ENCODE assay signal across 7 cellular contexts in the genomic region with DNA sequence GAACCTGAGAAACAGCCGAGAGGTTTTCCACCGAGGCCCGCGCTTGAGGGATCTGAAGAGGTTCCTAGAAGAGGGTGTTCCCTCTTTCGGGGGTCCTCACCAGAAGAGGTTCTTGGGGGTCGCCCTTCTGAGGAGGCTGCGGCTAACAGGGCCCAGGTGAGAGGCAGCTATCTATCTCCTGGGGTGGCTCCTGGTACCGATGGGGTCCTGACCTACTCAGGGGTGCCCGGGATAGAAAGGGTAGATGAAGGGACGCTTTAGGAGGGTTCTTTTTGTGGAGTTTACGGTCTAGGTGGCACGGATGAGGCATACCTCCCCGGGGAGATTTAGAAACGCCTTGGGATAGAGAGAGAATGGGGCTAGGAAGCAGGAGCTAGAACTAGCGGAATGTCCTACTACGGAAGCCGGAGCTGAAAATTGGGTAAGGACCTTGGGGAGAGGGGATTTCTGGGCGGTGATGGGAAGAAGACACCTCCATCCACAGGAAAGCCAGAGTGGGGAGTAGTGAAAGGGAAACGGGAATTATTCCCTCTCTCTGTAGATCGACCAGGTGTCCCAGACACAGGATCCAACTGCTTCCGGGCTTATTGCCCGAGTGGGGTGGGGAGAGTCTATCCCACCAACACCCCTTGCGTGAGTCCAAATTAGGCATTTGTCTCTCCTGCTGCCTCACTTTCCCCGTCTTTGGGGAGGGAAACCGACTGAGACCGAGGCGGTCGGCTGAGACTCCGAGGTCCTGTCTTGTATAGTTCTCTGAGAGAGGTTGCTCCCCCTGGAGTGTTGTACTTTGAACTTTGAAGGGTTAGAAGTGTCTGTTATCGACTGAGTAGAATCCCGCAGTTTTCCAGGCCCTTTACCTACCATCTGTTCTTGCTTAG.
DNase-seq lines count a peak whose midpoint lies in the region; ATAC-seq and TF ChIP-seq lines count a peak whose summit lies in the region.

No MANE protein-coding gene starts in this region.

- H3K9me3 Mint-ChIP-seq in stimulated activated naive CD8-positive, alpha-beta T cell treated with anti-CD3 and anti-CD28 coated beads, Interleukin-15, amount 100 ng/mL, for 72 hours: no peaks in the 10 kb centered on the region

- peaks cover 51% of the 10 kb centered on the region for H3K4me1 Mint-ChIP-seq in stimulated activated naive CD8-positive, alpha-beta T cell treated with anti-CD3 and anti-CD28 coated beads, Interleukin-15, amount 100 ng/mL, for 72 hours

- H3K27ac ChIP-seq in SK-N-MC: peak overlapping the region; percentile 70; the same call in 1 of the 2 replicates

- no peaks in the 10 kb centered on the region for H3K36me3 ChIP-seq in SK-N-MC (ENCODE audit: insufficient read depth, low read length)

- no peaks in the 10 kb centered on the region for H3K27me3 Mint-ChIP-seq in stimulated activated naive CD8-positive, alpha-beta T cell treated with anti-CD3 and anti-CD28 coated beads, Interleukin-15, amount 100 ng/mL, for 72 hours

- H3K9ac ChIP-seq in SK-N-MC (ENCODE audit: insufficient read length): peak overlapping the region; percentile 80

- DNase-seq in GM12864 (ENCODE audit: low read depth) (no peak), SK-N-MC (ENCODE audit: low read depth, low spot score) (no peak), cardiac fibroblast (ENCODE audit: low read depth in 2 of 2) (peak in 1 of 2 donors; percentile 52), kidney glomerular epithelial cell (lab: John Stamatoyannopoulos, UW) (peak; percentile 59), retina (no peak)
- DNase-seq in stimulated activated naive CD8-positive, alpha-beta T cell treated with anti-CD3 and anti-CD28 coated beads, Interleukin-15, amount 100 ng/mL, for 72 hours: peak; percentile 8 to 16

- peak overlapping the region; percentile 99 for H3K27ac Mint-ChIP-seq in stimulated activated naive CD8-positive, alpha-beta T cell treated with anti-CD3 and anti-CD28 coated beads, Interleukin-15, amount 100 ng/mL, for 72 hours

- H3K4me3 ChIP-seq in GM12864 (ENCODE audit: low read depth, low read length) (peak overlapping the region; percentile 65), SK-N-MC (peak overlapping the region; percentile 85), cardiac fibroblast (replicated peaks in 1 of 2; ENCODE audit: low read depth in 2 of 2, low read length in 2 of 2) (peak overlapping the region; percentile 92 to 97)

- TF ChIP-seq CTCF in GM12864 (IDR thresholded peaks at IDR 0.05; ENCODE audit: low read depth, low read length, missing control alignments) (no peak), cardiac fibroblast (IDR thresholded peaks at IDR 0.05; ENCODE audit: low read depth, low read length) (no peak)

- H3K9me3 ChIP-seq in SK-N-MC (ENCODE audit: low read depth, low read length): no peaks in the 10 kb centered on the region

- ATAC-seq in HG02678 (IDR thresholded peaks at IDR 0.05; ENCODE audit: unreplicated experiment): peak; percentile 1
- peak; percentile 4 for ATAC-seq in stimulated activated naive CD8-positive, alpha-beta T cell treated with anti-CD3 and anti-CD28 coated beads, Interleukin-15, amount 100 ng/mL, for 72 hours

- peak overlapping the region; percentile 98 for H3K4me3 Mint-ChIP-seq in stimulated activated naive CD8-positive, alpha-beta T cell treated with anti-CD3 and anti-CD28 coated beads, Interleukin-15, amount 100 ng/mL, for 72 hours

Comparison
In these comparisons a context has a peak if more than half of its experiments do, and no peak if none do; other contexts are left out.
1. DNase-seq: peak in kidney glomerular epithelial cell (single experiment) and stimulated activated naive CD8-positive, alpha-beta T cell treated with anti-CD3 and anti-CD28 coated beads, Interleukin-15, amount 100 ng/mL, for 72 hours (2 of 2); none in GM12864 (single experiment), SK-N-MC (single experiment) and retina (single experiment).
2. Peak in every context shown above with its lines, with median percentiles within 50 percentile points of each other: H3K4me3 ChIP-seq.